Comparison of ENCODE assay signal across 16 cellular contexts in the genomic region with DNA sequence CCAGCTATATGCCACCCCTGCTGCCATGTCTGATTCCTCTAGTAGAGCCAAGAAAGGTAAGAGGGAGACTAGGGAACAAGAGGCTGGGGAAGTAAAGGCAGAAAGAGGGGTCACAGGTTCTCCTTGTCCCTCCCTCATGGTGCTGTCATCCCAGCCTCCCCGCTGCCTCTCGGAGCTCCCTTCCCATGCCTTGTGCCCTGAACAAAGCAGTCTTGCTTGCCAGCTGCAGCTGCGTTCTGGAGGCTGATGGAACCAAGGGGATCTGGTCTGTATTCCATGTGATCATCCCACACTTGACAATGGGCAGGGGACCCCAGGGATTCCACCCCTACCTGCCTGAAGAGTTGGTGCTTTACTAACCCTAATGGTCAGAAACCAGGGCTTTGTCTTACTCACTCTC.
DNase-seq lines count a peak whose midpoint lies in the region; ATAC-seq and TF ChIP-seq lines count a peak whose summit lies in the region.
"Had no signal": no experiment of that assay in that cellular context is flagged by ENCODE, and none has a peak within 500 bp of the region (broad histone marks: within the 10 kb centered on the region; RNA-seq: fewer than 3 reads in every experiment).

No MANE protein-coding gene starts in this region.

- peak overlapping the region; percentile 60 for H3K27ac ChIP-seq in caudate nucleus (ENCODE audit: low read depth, low read length)
- H3K27ac ChIP-seq: C4-2B, HL-60, KMS-11 had no signal

- no peak for TF ChIP-seq CTCF in WTC11 (IDR thresholded peaks at IDR 0.05)

- H3K36me3 Mint-ChIP-seq in WTC11: no peaks in the 10 kb centered on the region

- DNase-seq in caudate nucleus (lab: John Stamatoyannopoulos, UW) (peak in 35 of 61 donors; percentile 5 to 60 (median 26)), globus pallidus (ENCODE audit: low spot score) (peak; percentile 82), occipital lobe (lab: John Stamatoyannopoulos, UW) (peak; percentile 8), superior temporal gyrus (ENCODE audit: extremely low spot score) (peak; percentile 13), WTC11 (ENCODE audit: low spot score) (no peak)
- DNase-seq: MV-4-11, NCI-H187, NCI-H2107, NCI-H510A treated with DMSO at 0.1 percent for 48 hours, NCI-H774, SHP77 had no signal

- H3K4me1 Mint-ChIP-seq in WTC11: peaks cover 15% of the 10 kb centered on the region

- no peak overlapping the region for H3K27ac Mint-ChIP-seq in WTC11

- H3K27me3 Mint-ChIP-seq in WTC11 (ENCODE audit: low read depth): no peaks in the 10 kb centered on the region; the same call in 1 of the 2 replicates

- H3K9me3 Mint-ChIP-seq in WTC11: no peaks in the 10 kb centered on the region

- no peak for ATAC-seq in HG03439 (IDR thresholded peaks at IDR 0.05; ENCODE audit: unreplicated experiment)
- ATAC-seq in GM21786 (IDR thresholded peaks at IDR 0.05; ENCODE audit: unreplicated experiment): no peak
- no peak for ATAC-seq in WTC11

- POLR2A ChIA-PET in WTC11 (lab: Charles Lee): no interaction called here

- CTCF ChIA-PET in WTC11 (lab: Charles Lee): interaction anchor here (1.1 kb wide), 1 partner anchor 12 kb away, joined by 5 read pairs; no protein-coding TSS in a partner anchor

- no peak overlapping the region for H3K4me3 Mint-ChIP-seq in WTC11

TF ChIP-seq in WTC11, 78 proteins besides CTCF, POLR2A, EP300 and RAD21:
- TF ChIP-seq ZNF138 (CRISPR knock-in tag; conservative IDR thresholded peaks at IDR 0.05): no peak
